Comparison of ENCODE assay signal across 9 cellular contexts in genomic region chr10:25682203-25682950, GRCh38.
DNase-seq lines count a peak whose midpoint lies in the region; ATAC-seq and TF ChIP-seq lines count a peak whose summit lies in the region.
"Had no signal": no experiment of that assay in that cellular context is flagged by ENCODE, and none has a peak within 500 bp of the region (broad histone marks: within the 10 kb centered on the region; RNA-seq: fewer than 3 reads in every experiment).

No MANE protein-coding gene starts in this region.

- no peaks in the 10 kb centered on the region for H3K36me3 ChIP-seq in Panc1 (ENCODE audit: control insufficient read depth, insufficient read depth, low read length)

- CTCF ChIA-PET in Panc1 (lab: Charles Lee) = interaction anchor here (0.7 kb wide), 1 partner anchor 95 kb away, joined by 4 read pairs; no protein-coding TSS in a partner anchor

- intact Hi-C loops in Panc1 (cut with micrococcal nuclease; ENCODE audit: unreplicated experiment) = no loop called here

- H3K27me3 ChIP-seq in Panc1 (ENCODE audit: control insufficient read depth, insufficient read depth, low read length) = no peaks in the 10 kb centered on the region

- ATAC-seq in Panc1 = peak; percentile 68; the same call in 1 of the 2 replicates
- peak; percentile 75 for ATAC-seq in omental fat pad (ENCODE audit: low FRiP score)
- ATAC-seq in GM21576 (IDR thresholded peaks at IDR 0.05; ENCODE audit: unreplicated experiment) = no peak
- ATAC-seq in HG03025 (IDR thresholded peaks at IDR 0.05; ENCODE audit: low FRiP score, unreplicated experiment) = no peak
- no peak for ATAC-seq in GM18861 (IDR thresholded peaks at IDR 0.05; ENCODE audit: unreplicated experiment)
- ATAC-seq: left lobe of liver had no signal

- in situ Hi-C loops in Panc1 (cut with HindIII; ENCODE audit: low pct_unique_long_range_greater_than_20kb, low sequenced_read_pairs) = no loop called here

- POLR2A ChIA-PET in Panc1 (lab: Charles Lee) = no interaction called here

- DNase-seq in Daoy (ENCODE audit: low read depth) (peak; percentile 64), Panc1 (ENCODE audit: low read depth, low spot score) (no peak), fibroblast of peridontal ligament (ENCODE audit: extremely low read depth) (peak; percentile 11), omental fat pad (ENCODE audit: low spot score) (no peak), DMS79 treated with DMSO at 0.1 percent for 48 hours (lab: John Stamatoyannopoulos, UW) (no peak)

- H3K27ac ChIP-seq in Panc1 (ENCODE audit: low read length) = no peak overlapping the region

- peak overlapping the region in 1 of 2 experiments; percentile 43; a peak in 3 of 4 replicates for H3K4me3 ChIP-seq in Panc1 (ENCODE audit: low read depth in 2 of 2, low read length in 2 of 2)

- TF ChIP-seq CTCF in Panc1 (IDR thresholded peaks at IDR 0.05) (peak; percentile 60), omental fat pad (IDR thresholded peaks at IDR 0.05) (no peak)

- BruUV-seq in Panc1 (replicated peaks; lab: Mats Ljungman, UMichigan) = no TSS peak

- no peaks in the 10 kb centered on the region for H3K4me1 ChIP-seq in Panc1 (ENCODE audit: control insufficient read depth, insufficient read depth, low read length)

- H3K9me3 ChIP-seq in Panc1 (ENCODE audit: control insufficient read depth, insufficient read depth, low read depth, low read length) = no peaks in the 10 kb centered on the region

Comparison
In these comparisons a context has a peak if more than half of its experiments do, and no peak if none do; other contexts are left out.
1. DNase-seq: peak in Daoy (single experiment) and fibroblast of peridontal ligament (single experiment); none in Panc1 (single experiment), omental fat pad (single experiment) and DMS79 treated with DMSO at 0.1 percent for 48 hours (single experiment).
2. ATAC-seq: peak in Panc1 (single experiment) and omental fat pad (single experiment); none in GM21576 (single experiment), HG03025 (single experiment) and GM18861 (single experiment).